In genomic region chr10:88702848-88703597, GRCh38 we compare ENCODE assay signal across 13 cellular contexts. TPM values are rescaled to one million over a fixed set of nuclear protein-coding genes. Genes with fewer than 3 reads are reported as not detected.
DNase-seq lines count a peak whose midpoint lies in the region; ATAC-seq and TF ChIP-seq lines count a peak whose summit lies in the region.
"Had no signal": no experiment of that assay in that cellular context is flagged by ENCODE, and none has a peak within 500 bp of the region (broad histone marks: within the 10 kb centered on the region; RNA-seq: fewer than 3 reads in every experiment).

No MANE protein-coding gene starts in this region.

- no peaks in the 10 kb centered on the region for H3K4me1 Mint-ChIP-seq in naive thymus-derived CD8-positive, alpha-beta T cell

- DNase-seq in NCI-H345 treated with DMSO at 0.1 percent for 48 hours (lab: John Stamatoyannopoulos, UW; ENCODE audit: unreplicated experiment) = peak; percentile 19
- DNase-seq in colonic mucosa = peak; percentile 80
- DNase-seq in non-pigmented ciliary epithelial cell (ENCODE audit: low read depth) = peak; percentile 60
- no peak for DNase-seq in stimulated activated CD4-positive, alpha-beta T cell treated with anti-CD3 and anti-CD28 coated beads, Interleukin-4, amount 100 ng/mL, for 4 hours
- DNase-seq in naive thymus-derived CD8-positive, alpha-beta T cell = no peak
- DNase-seq: activated CD4-positive, alpha-beta T cell treated with anti-CD3 and anti-CD28 coated beads for 4 hours had no signal

- H3K27me3 Mint-ChIP-seq in naive thymus-derived CD8-positive, alpha-beta T cell = no peaks in the 10 kb centered on the region

- H3K36me3 Mint-ChIP-seq in naive thymus-derived CD8-positive, alpha-beta T cell = no peaks in the 10 kb centered on the region
- H3K36me3 Mint-ChIP-seq: stimulated activated memory B cell treated with anti-CD40 and anti-IgM and Interleukin-4, amounts not matched to agents 10 μg/mL and 1 μg/mL and 100 μg/mL, for 72 hours had no signal

- ATAC-seq in GM18498 (IDR thresholded peaks at IDR 0.05; ENCODE audit: unreplicated experiment) (no peak), HG03175 (IDR thresholded peaks at IDR 0.05; ENCODE audit: unreplicated experiment) (no peak)
- no peak for ATAC-seq in naive thymus-derived CD8-positive, alpha-beta T cell
- ATAC-seq: stimulated activated memory B cell treated with anti-CD40 and anti-IgM and Interleukin-4, amounts not matched to agents 10 μg/mL and 1 μg/mL and 100 μg/mL, for 72 hours had no signal

- no peak for TF ChIP-seq CTCF in HEK293 (tag by site-specific recombination; IDR thresholded peaks at IDR 0.05)
- TF ChIP-seq CTCF in colonic mucosa (IDR thresholded peaks at IDR 0.05) = no peak

- no peaks in the 10 kb centered on the region for H3K9me3 Mint-ChIP-seq in naive thymus-derived CD8-positive, alpha-beta T cell
- H3K9me3 Mint-ChIP-seq: stimulated activated memory B cell treated with anti-CD40 and anti-IgM and Interleukin-4, amounts not matched to agents 10 μg/mL and 1 μg/mL and 100 μg/mL, for 72 hours had no signal

- CTCF ChIA-PET in HEK293 (lab: Yijun Ruan, JAX) = interaction anchor here (0.5 to 1.4 kb wide), 4 partner anchors 9 to 131 kb away, joined by 3 to 4 read pairs (median 4); no protein-coding TSS in a partner anchor

- H3K27me3 ChIP-seq in colonic mucosa = no peaks in the 10 kb centered on the region

- H3K4me3 Mint-ChIP-seq in naive thymus-derived CD8-positive, alpha-beta T cell = no peak overlapping the region
- H3K4me3 Mint-ChIP-seq: stimulated activated memory B cell treated with anti-CD40 and anti-IgM and Interleukin-4, amounts not matched to agents 10 μg/mL and 1 μg/mL and 100 μg/mL, for 72 hours had no signal

- intact Hi-C loops in colonic mucosa (cut with DNase I) = no loop called here

- peaks cover 10% of the 10 kb centered on the region; the same call in 1 of the 2 replicates for H3K4me1 ChIP-seq in HEK293 (ENCODE audit: control insufficient read depth, insufficient read depth, low read length)
- no peaks in the 10 kb centered on the region for H3K4me1 ChIP-seq in colonic mucosa

- no peak overlapping the region for H3K4me3 ChIP-seq in HEK293 (ENCODE audit: low read depth, low read length)
- H3K4me3 ChIP-seq in colonic mucosa = no peak overlapping the region
- H3K4me3 ChIP-seq: skin epidermis had no signal

- H3K9me3 ChIP-seq in HEK293 (ENCODE audit: control insufficient read depth, insufficient read depth, low read depth, low read length) (no peaks in the 10 kb centered on the region), colonic mucosa (no peaks in the 10 kb centered on the region)

- no peak overlapping the region for H3K27ac ChIP-seq in HEK293 (ENCODE audit: extremely low read depth, low read depth, low read length)
- H3K27ac ChIP-seq in colonic mucosa = peak overlapping the region; percentile 37
- H3K27ac ChIP-seq: skin epidermis had no signal

- H3K27ac Mint-ChIP-seq in naive thymus-derived CD8-positive, alpha-beta T cell = no peak overlapping the region
- H3K27ac Mint-ChIP-seq: stimulated activated memory B cell treated with anti-CD40 and anti-IgM and Interleukin-4, amounts not matched to agents 10 μg/mL and 1 μg/mL and 100 μg/mL, for 72 hours had no signal

- no peak overlapping the region for H3K9ac ChIP-seq in colonic mucosa (ENCODE audit: low read depth in 2 of 2, low read length in 2 of 2)

- POLR2A ChIA-PET in HEK293 (lab: Yijun Ruan, JAX) = no interaction called here
- POLR2A ChIA-PET in naive thymus-derived CD8-positive, alpha-beta T cell (lab: Charles Lee) = no interaction called here

- H3K36me3 ChIP-seq in HEK293 (ENCODE audit: control insufficient read depth in 2 of 2, insufficient read depth in 1 of 2, low read length in 2 of 2) (no peaks in the 10 kb centered on the region), colonic mucosa (no peaks in the 10 kb centered on the region)

TF ChIP-seq in HEK293, 187 proteins besides CTCF, POLR2A, EP300 and RAD21:
- TF ChIP-seq ZNF837 (tag by site-specific recombination; IDR thresholded peaks at IDR 0.05) = no peak
- TF ChIP-seq WT1 (tag by site-specific recombination; IDR thresholded peaks at IDR 0.05) = no peak
- no peak for TF ChIP-seq ZBTB26 (tag by site-specific recombination; optimal IDR thresholded peaks at IDR 0.05)
- no peak for TF ChIP-seq ZSCAN23 (tag by site-specific recombination; IDR thresholded peaks at IDR 0.05)
- TF ChIP-seq ZXDB (tag by site-specific recombination; IDR thresholded peaks at IDR 0.05) = no peak
- TF ChIP-seq SETDB1 (IDR thresholded peaks at IDR 0.05; ENCODE audit: insufficient read length, low read length) = no peak
- peak; percentile 88 for TF ChIP-seq ZFHX2 (tag by site-specific recombination; conservative IDR thresholded peaks at IDR 0.05)
- no peak for TF ChIP-seq ZNF521 (tag by site-specific recombination; IDR thresholded peaks at IDR 0.05)
- no peak for TF ChIP-seq ZBTB1 (tag by site-specific recombination; IDR thresholded peaks at IDR 0.05)
- no peak for TF ChIP-seq ZNF692 (tag by site-specific recombination; IDR thresholded peaks at IDR 0.05)
- TF ChIP-seq EGR2 (tag by site-specific recombination; IDR thresholded peaks at IDR 0.05; ENCODE audit: low read depth) = peak; percentile 96
- no peak for TF ChIP-seq ZNF785 (tag by site-specific recombination; IDR thresholded peaks at IDR 0.05)

RNA-seq across cellular contexts. Expression of gene LIPK, which starts 3.0 kb away (rescaled TPM):
- total RNA-seq in colonic mucosa = not detected
- not detected for total RNA-seq in naive thymus-derived CD8-positive, alpha-beta T cell
- not detected for polyA plus RNA-seq in naive thymus-derived CD8-positive, alpha-beta T cell
- total RNA-seq: mononuclear cell had no signal
- polyA plus RNA-seq: adipose tissue had no signal

RNA-seq across cellular contexts. Expression of gene LIPF, which starts 38.8 kb away (rescaled TPM):
- total RNA-seq in colonic mucosa = not detected
- total RNA-seq in naive thymus-derived CD8-positive, alpha-beta T cell = not detected
- polyA plus RNA-seq in naive thymus-derived CD8-positive, alpha-beta T cell = not detected
- total RNA-seq: mononuclear cell had no signal

RNA-seq across cellular contexts. Expression of gene LIPN, which starts 56.8 kb away (rescaled TPM):
- total RNA-seq in colonic mucosa = not detected
- not detected for total RNA-seq in naive thymus-derived CD8-positive, alpha-beta T cell
- not detected for polyA plus RNA-seq in naive thymus-derived CD8-positive, alpha-beta T cell

Comparison
In these comparisons a context has a peak if more than half of its experiments do, and no peak if none do; other contexts are left out.
1. DNase-seq: peak in NCI-H345 treated with DMSO at 0.1 percent for 48 hours (single experiment), colonic mucosa (single experiment) and non-pigmented ciliary epithelial cell (single experiment); none in stimulated activated CD4-positive, alpha-beta T cell treated with anti-CD3 and anti-CD28 coated beads, Interleukin-4, amount 100 ng/mL, for 4 hours (0 of 2) and naive thymus-derived CD8-positive, alpha-beta T cell (0 of 10).